26 cellular contexts compared by ENCODE assay signal in genomic region chr5:59559323-59559722, GRCh38.
"Had no signal": no experiment of that assay in that cellular context is flagged by ENCODE, and none has a peak within 500 bp of the region (broad histone marks: within the 10 kb centered on the region; RNA-seq: fewer than 3 reads in every experiment).

No MANE protein-coding gene starts in this region.

- H3K4me3 Mint-ChIP-seq: activated CD4-positive, alpha-beta T cell treated with anti-CD3 and anti-CD28 coated beads, Interleukin-2, amount 10 ng/mL, durations not matched to agents 7 days and 5 days; activated CD8-positive, alpha-beta memory T cell treated with anti-CD3 and anti-CD28 coated beads, Interleukin-2, amount 10 ng/mL, durations not matched to agents 7 days and 5 days; activated CD8-positive, alpha-beta T cell treated with anti-CD3 and anti-CD28 coated beads for 36 hours; activated naive CD8-positive, alpha-beta T cell treated with anti-CD3 and anti-CD28 coated beads, Interleukin-2, amount 50 U/mL, for 24 hours; effector memory CD8-positive, alpha-beta T cell; natural killer cell treated with Interleukin-12 subunit alpha and Interleukin-12 subunit beta and Interleukin-15 and Interleukin-18, amount 100 ng/mL, for 72 hours; stimulated activated naive B cell treated with anti-CD40 and anti-IgM and Interleukin-4, amounts not matched to agents 10 μg/mL and 1 μg/mL and 100 μg/mL, for 72 hours had no signal

- DNase-seq: activated CD4-positive, alpha-beta T cell treated with anti-CD3 and anti-CD28 coated beads, Interleukin-2, amount 10 ng/mL, durations not matched to agents 7 days and 5 days; activated CD8-positive, alpha-beta memory T cell treated with anti-CD3 and anti-CD28 coated beads, Interleukin-2, amount 10 ng/mL, durations not matched to agents 7 days and 5 days; activated CD8-positive, alpha-beta T cell treated with anti-CD3 and anti-CD28 coated beads for 36 hours; activated effector memory CD4-positive, alpha-beta T cell treated with anti-CD3 and anti-CD28 coated beads, Interleukin-2, amount 50 U/mL, for 16 hours; activated naive CD4-positive, alpha-beta T cell treated with anti-CD3 and anti-CD28 coated beads, Interleukin-2, amount 50 U/mL, for 16 hours; activated naive CD8-positive, alpha-beta T cell treated with anti-CD3 and anti-CD28 coated beads, Interleukin-2, amount 50 U/mL, for 24 hours; activated T-cell treated with anti-CD3 and anti-CD28 coated beads for 4 hours; body of pancreas; caudate nucleus; dorsolateral prefrontal cortex; effector memory CD8-positive, alpha-beta T cell; kidney; midbrain; ovary; small intestine; stimulated activated CD4-positive, alpha-beta T cell treated with anti-CD3 and anti-CD28 coated beads, Interleukin-2, amount 100 ng/mL, for 48 hours; stimulated activated CD8-positive, alpha-beta memory T cell treated with anti-CD3 and anti-CD28 coated beads, Interleukin-4, amount 100 ng/mL, for 48 hours; stimulated activated naive B cell treated with anti-CD40 and anti-IgM and Interleukin-4, amounts not matched to agents 10 μg/mL and 1 μg/mL and 100 μg/mL, for 72 hours; transverse colon had no signal

- H3K27ac Mint-ChIP-seq: activated CD4-positive, alpha-beta T cell treated with anti-CD3 and anti-CD28 coated beads, Interleukin-2, amount 10 ng/mL, durations not matched to agents 7 days and 5 days; activated CD8-positive, alpha-beta memory T cell treated with anti-CD3 and anti-CD28 coated beads, Interleukin-2, amount 10 ng/mL, durations not matched to agents 7 days and 5 days; activated CD8-positive, alpha-beta T cell treated with anti-CD3 and anti-CD28 coated beads for 36 hours; activated naive CD8-positive, alpha-beta T cell treated with anti-CD3 and anti-CD28 coated beads, Interleukin-2, amount 50 U/mL, for 24 hours; effector memory CD8-positive, alpha-beta T cell; natural killer cell treated with Interleukin-12 subunit alpha and Interleukin-12 subunit beta and Interleukin-15 and Interleukin-18, amount 100 ng/mL, for 72 hours; stimulated activated naive B cell treated with anti-CD40 and anti-IgM and Interleukin-4, amounts not matched to agents 10 μg/mL and 1 μg/mL and 100 μg/mL, for 72 hours had no signal

- ATAC-seq: activated CD4-positive, CD25-positive, alpha-beta regulatory T cell treated with anti-CD3 and anti-CD28 coated beads, Interleukin-2, amount 50 U/mL, for 24 hours; activated CD8-positive, alpha-beta memory T cell treated with anti-CD3 and anti-CD28 coated beads, Interleukin-2, amount 10 ng/mL, durations not matched to agents 7 days and 5 days; activated CD8-positive, alpha-beta T cell treated with anti-CD3 and anti-CD28 coated beads for 36 hours; activated naive CD8-positive, alpha-beta T cell treated with anti-CD3 and anti-CD28 coated beads, Interleukin-2, amount 50 U/mL, for 24 hours; body of pancreas; effector memory CD8-positive, alpha-beta T cell; left lobe of liver; natural killer cell treated with Interleukin-12 subunit alpha and Interleukin-12 subunit beta and Interleukin-15 and Interleukin-18, amount 100 ng/mL, for 72 hours; sciatic nerve; stimulated activated naive B cell treated with anti-CD40 and anti-IgM and Interleukin-4, amounts not matched to agents 10 μg/mL and 1 μg/mL and 100 μg/mL, for 72 hours had no signal

- H3K27me3 ChIP-seq: body of pancreas, dorsolateral prefrontal cortex, esophagus muscularis mucosa, neutrophil, ovary, transverse colon had no signal

- H3K36me3 Mint-ChIP-seq: activated CD8-positive, alpha-beta memory T cell treated with anti-CD3 and anti-CD28 coated beads, Interleukin-2, amount 10 ng/mL, durations not matched to agents 7 days and 5 days; natural killer cell treated with Interleukin-12 subunit alpha and Interleukin-12 subunit beta and Interleukin-15 and Interleukin-18, amount 100 ng/mL, for 72 hours had no signal

- H3K9me3 ChIP-seq: body of pancreas, esophagus muscularis mucosa, neutrophil, ovary, transverse colon had no signal

- H3K27ac ChIP-seq: body of pancreas, esophagus muscularis mucosa, neutrophil, ovary, transverse colon had no signal

- H3K4me1 Mint-ChIP-seq: activated CD8-positive, alpha-beta memory T cell treated with anti-CD3 and anti-CD28 coated beads, Interleukin-2, amount 10 ng/mL, durations not matched to agents 7 days and 5 days had no signal

- H3K4me3 ChIP-seq: body of pancreas, dorsolateral prefrontal cortex, esophagus muscularis mucosa, lung, ovary, transverse colon had no signal

- H3K27me3 Mint-ChIP-seq: activated CD4-positive, alpha-beta T cell treated with anti-CD3 and anti-CD28 coated beads, Interleukin-2, amount 10 ng/mL, durations not matched to agents 7 days and 5 days; activated CD8-positive, alpha-beta memory T cell treated with anti-CD3 and anti-CD28 coated beads, Interleukin-2, amount 10 ng/mL, durations not matched to agents 7 days and 5 days; activated CD8-positive, alpha-beta T cell treated with anti-CD3 and anti-CD28 coated beads for 36 hours; activated naive CD8-positive, alpha-beta T cell treated with anti-CD3 and anti-CD28 coated beads, Interleukin-2, amount 50 U/mL, for 24 hours; effector memory CD8-positive, alpha-beta T cell; natural killer cell treated with Interleukin-12 subunit alpha and Interleukin-12 subunit beta and Interleukin-15 and Interleukin-18, amount 100 ng/mL, for 72 hours; stimulated activated naive B cell treated with anti-CD40 and anti-IgM and Interleukin-4, amounts not matched to agents 10 μg/mL and 1 μg/mL and 100 μg/mL, for 72 hours had no signal

- H3K9me3 Mint-ChIP-seq: activated CD4-positive, alpha-beta T cell treated with anti-CD3 and anti-CD28 coated beads, Interleukin-2, amount 10 ng/mL, durations not matched to agents 7 days and 5 days; activated CD8-positive, alpha-beta T cell treated with anti-CD3 and anti-CD28 coated beads for 36 hours; activated naive CD8-positive, alpha-beta T cell treated with anti-CD3 and anti-CD28 coated beads, Interleukin-2, amount 50 U/mL, for 24 hours; effector memory CD8-positive, alpha-beta T cell; natural killer cell treated with Interleukin-12 subunit alpha and Interleukin-12 subunit beta and Interleukin-15 and Interleukin-18, amount 100 ng/mL, for 72 hours had no signal

- H3K36me3 ChIP-seq: esophagus muscularis mucosa, ovary, transverse colon had no signal
